12 cellular contexts compared by ENCODE assay signal in genomic region chr12:6369916-6370575, GRCh38. TPM values are rescaled to one million over a fixed set of nuclear protein-coding genes. Genes with fewer than 3 reads are reported as not detected.
DNase-seq lines count a peak whose midpoint lies in the region; ATAC-seq and TF ChIP-seq lines count a peak whose summit lies in the region.
"Had no signal": no experiment of that assay in that cellular context is flagged by ENCODE, and none has a peak within 500 bp of the region (broad histone marks: within the 10 kb centered on the region; RNA-seq: fewer than 3 reads in every experiment).

No MANE protein-coding gene starts in this region.

- ATAC-seq in left cardiac atrium (peak in 1 of 2 donors; percentile 35), HG03159 (IDR thresholded peaks at IDR 0.05; ENCODE audit: unreplicated experiment) (no peak)
- ATAC-seq: heart left ventricle had no signal

- H3K27me3 Mint-ChIP-seq in dendritic cell treated with granulocyte-macrophage colony-stimulating factor and Interleukin-4, amounts not matched to agents 40 ng/mL and 50 ng/mL, for 4 days: peaks cover under 1% of the 10 kb centered on the region

- no peaks in the 10 kb centered on the region for H3K9me3 Mint-ChIP-seq in dendritic cell treated with granulocyte-macrophage colony-stimulating factor and Interleukin-4, amounts not matched to agents 40 ng/mL and 50 ng/mL, for 4 days

- H3K27ac ChIP-seq in left ventricle myocardium inferior (replicated peaks): no peak overlapping the region
- no peak overlapping the region for H3K27ac ChIP-seq in OCI-LY7 (ENCODE audit: low read depth, low read length, poor library complexity, severe bottlenecking)
- H3K27ac ChIP-seq: heart left ventricle had no signal

- BruUV-seq in OCI-LY7 (replicated peaks; lab: Mats Ljungman, UMichigan): no TSS peak

- H3K27me3 ChIP-seq in left ventricle myocardium inferior (ENCODE audit: low read depth): no peaks in the 10 kb centered on the region
- H3K27me3 ChIP-seq in mucosa of stomach (ENCODE audit: control insufficient read depth, insufficient read depth, low read length): no peaks in the 10 kb centered on the region
- H3K27me3 ChIP-seq: heart left ventricle had no signal

- no peaks in the 10 kb centered on the region for H3K79me2 ChIP-seq in OCI-LY7 (ENCODE audit: insufficient read depth, low read depth, low read length)

- H3K9ac ChIP-seq in mucosa of stomach (ENCODE audit: low read length): peak overlapping the region; percentile 80

- no peaks in the 10 kb centered on the region for H3K9me2 ChIP-seq in OCI-LY7 (ENCODE audit: insufficient read depth, low read length)

- DNase-seq in left cardiac atrium (peak; percentile 6), left ventricle myocardium inferior (no peak), NOMO-1 treated with dmso at 0.1 percent for 144 hours (lab: John Stamatoyannopoulos, UW; ENCODE audit: unreplicated experiment) (no peak), NCI-H2227 treated with DMSO at 0.1 percent for 48 hours (lab: John Stamatoyannopoulos, UW) (no peak), OCI-LY7 (ENCODE audit: low spot score) (no peak)
- DNase-seq: NCI-H1694, WERI-Rb-1 had no signal

- CTCF ChIA-PET in OCI-LY7 (lab: Charles Lee; ENCODE audit: unreplicated experiment): no interaction called here

- H2AFZ ChIP-seq in OCI-LY7 (ENCODE audit: low read length): no peak overlapping the region

- H3K4me3 ChIP-seq in left ventricle myocardium inferior (no peak overlapping the region), mucosa of stomach (ENCODE audit: low read length) (peak overlapping the region; percentile 65), OCI-LY7 (ENCODE audit: low read depth, low read length, poor library complexity, severe bottlenecking) (no peak overlapping the region)
- H3K4me3 ChIP-seq: heart left ventricle had no signal

- peaks cover 70% of the 10 kb centered on the region for H3K4me1 Mint-ChIP-seq in dendritic cell treated with granulocyte-macrophage colony-stimulating factor and Interleukin-4, amounts not matched to agents 40 ng/mL and 50 ng/mL, for 4 days (ENCODE audit: low read depth)

- H3K4me2 ChIP-seq in OCI-LY7 (ENCODE audit: low read length): no peak overlapping the region

- TF ChIP-seq CTCF in left ventricle myocardium inferior (IDR thresholded peaks at IDR 0.05; ENCODE audit: borderline replicate concordance) (no peak), OCI-LY7 (conservative IDR thresholded peaks at IDR 0.05; ENCODE audit: low read length) (no peak)

- peak overlapping the region; percentile 84 for H3K27ac Mint-ChIP-seq in dendritic cell treated with granulocyte-macrophage colony-stimulating factor and Interleukin-4, amounts not matched to agents 40 ng/mL and 50 ng/mL, for 4 days

- H4K20me1 ChIP-seq in OCI-LY7 (ENCODE audit: insufficient read depth, low read length): no peaks in the 10 kb centered on the region

- H3K4me1 ChIP-seq in left ventricle myocardium inferior (no peaks in the 10 kb centered on the region), mucosa of stomach (ENCODE audit: control insufficient read depth, insufficient read depth, low read length) (peaks cover 47% of the 10 kb centered on the region), OCI-LY7 (ENCODE audit: insufficient read depth, low read length, poor library complexity, severe bottlenecking) (peaks cover 20% of the 10 kb centered on the region)

- H3K4me3 Mint-ChIP-seq in dendritic cell treated with granulocyte-macrophage colony-stimulating factor and Interleukin-4, amounts not matched to agents 40 ng/mL and 50 ng/mL, for 4 days: no peak overlapping the region

- H3K36me3 ChIP-seq in left ventricle myocardium inferior (no peaks in the 10 kb centered on the region), mucosa of stomach (ENCODE audit: control insufficient read depth, insufficient read depth, low read length) (peaks cover 4% of the 10 kb centered on the region), OCI-LY7 (ENCODE audit: insufficient read depth, low read length) (no peaks in the 10 kb centered on the region)
- H3K36me3 ChIP-seq: heart left ventricle, WERI-Rb-1 had no signal

- no peaks in the 10 kb centered on the region for H3K9me3 ChIP-seq in left ventricle myocardium inferior (replicated peaks)
- H3K9me3 ChIP-seq in mucosa of stomach (ENCODE audit: control insufficient read depth, low read length): no peaks in the 10 kb centered on the region
- H3K9me3 ChIP-seq in OCI-LY7 (ENCODE audit: low read length): no peaks in the 10 kb centered on the region
- H3K9me3 ChIP-seq: heart left ventricle had no signal

- intact Hi-C loops in left cardiac atrium (cut with DNase I): no loop called here
- intact Hi-C loops in left ventricle myocardium inferior (cut with micrococcal nuclease): no loop called here
- intact Hi-C loops in dendritic cell treated with granulocyte-macrophage colony-stimulating factor and Interleukin-4, amounts not matched to agents 40 ng/mL and 50 ng/mL, for 4 days (cut with micrococcal nuclease): no loop called here
- intact Hi-C loops in OCI-LY7 (cut with micrococcal nuclease; ENCODE audit: unreplicated experiment): no loop called here

- POLR2A ChIA-PET in OCI-LY7 (lab: Charles Lee): interaction anchor here (0.6 kb wide), 2 partner anchors 201 to 1226 kb away, joined by 3 to 8 read pairs; no protein-coding TSS in a partner anchor

- H3K36me3 Mint-ChIP-seq in dendritic cell treated with granulocyte-macrophage colony-stimulating factor and Interleukin-4, amounts not matched to agents 40 ng/mL and 50 ng/mL, for 4 days (ENCODE audit: low read depth): no peaks in the 10 kb centered on the region

RNA-seq across cellular contexts. Expression of gene SCNN1A, which starts 5.3 kb away (rescaled TPM):
- total RNA-seq in left cardiac atrium (1 to 10 TPM in 1 of 2 donors, under 1 TPM in 1; 0.85 to 3.5 TPM), left ventricle myocardium inferior (0.22 TPM), OCI-LY7 (2022) (1.0 and 1.3 TPM in 2 replicates)
- 0.35 and 0.51 TPM in 2 replicates for total RNA-seq in OCI-LY7 (2014; rRNA removed; shearing (Covaris generic))
- total RNA-seq: cerebellum had no signal

RNA-seq across cellular contexts. Expression of gene LTBR, which starts 13.9 kb away (rescaled TPM):
- total RNA-seq in left cardiac atrium: 10 to 100 TPM; 40.4 to 66.6 TPM
- 23.5 TPM for total RNA-seq in left ventricle myocardium inferior
- not detected in 2 replicates for total RNA-seq in OCI-LY7 (2014; rRNA removed; shearing (Covaris generic))
- total RNA-seq in OCI-LY7 (2022): not detected in 2 replicates

RNA-seq across cellular contexts. Expression of gene TNFRSF1A, which starts 28.2 kb away (rescaled TPM):
- 100 to 1,000 TPM in 1 of 2 donors, 10 to 100 TPM in 1; 89.6 to 117 TPM for total RNA-seq in left cardiac atrium
- 45.6 TPM for total RNA-seq in left ventricle myocardium inferior
- 23.4 and 37.3 TPM in 2 replicates for total RNA-seq in OCI-LY7 (2014; rRNA removed; shearing (Covaris generic))
- total RNA-seq in OCI-LY7 (2022): 50.9 and 55.7 TPM in 2 replicates

RNA-seq across cellular contexts. Expression of gene PLEKHG6, which starts 59.6 kb away (rescaled TPM):
- 1 to 10 TPM; 5.0 to 6.8 TPM for total RNA-seq in left cardiac atrium
- total RNA-seq in left ventricle myocardium inferior: 0.08 TPM
- not detected in 2 replicates for total RNA-seq in OCI-LY7 (2014; rRNA removed; shearing (Covaris generic))
- not detected in 2 replicates for total RNA-seq in OCI-LY7 (2022)

Comparison
In these comparisons a context has a peak if more than half of its experiments do, and no peak if none do; other contexts are left out.
1. RNA of gene LTBR, which starts 13.9 kb away (total RNA-seq): 40.4 to 66.6 TPM in left cardiac atrium and 23.5 TPM in left ventricle myocardium inferior (single experiment); not detected in OCI-LY7; every median in the first group is over 10 times any median in the second.